ENCODE assay signal across 1 cellular context in genomic region chr10:5891009-5891408, GRCh38.
TF ChIP-seq lines count a peak whose summit lies in the region.

No MANE protein-coding gene starts in this region.

TF ChIP-seq in WTC11, 78 proteins besides CTCF, POLR2A, EP300 and RAD21 (continued from another document):
- TF ChIP-seq ZNF425 (CRISPR knock-in tag; conservative IDR thresholded peaks at IDR 0.05) (no peak), AFF4 (CRISPR knock-in tag; IDR thresholded peaks at IDR 0.05; ENCODE audit: borderline replicate concordance) (no peak), MAX (CRISPR knock-in tag; IDR thresholded peaks at IDR 0.05) (no peak), GTF2I (CRISPR knock-in tag; conservative IDR thresholded peaks at IDR 0.05) (no peak), E2F1 (CRISPR knock-in tag; IDR thresholded peaks at IDR 0.05) (no peak), EMX1 (CRISPR knock-in tag; IDR thresholded peaks at IDR 0.05) (no peak), USF2 (CRISPR knock-in tag; IDR thresholded peaks at IDR 0.05) (no peak), PRDM15 (CRISPR knock-in tag; IDR thresholded peaks at IDR 0.05) (no peak), E2F4 (CRISPR knock-in tag; IDR thresholded peaks at IDR 0.05; ENCODE audit: borderline replicate concordance, low read depth) (no peak)
